In genomic region chr19:47697863-47698609, GRCh38 we compare ENCODE assay signal across 8 cellular contexts. TPM values are rescaled to one million over a fixed set of nuclear protein-coding genes. Genes with fewer than 3 reads are reported as not detected.
DNase-seq lines count a peak whose midpoint lies in the region; ATAC-seq and TF ChIP-seq lines count a peak whose summit lies in the region.

No MANE protein-coding gene starts in this region.

- DNase-seq in CD14-positive monocyte (ENCODE audit: low spot score) (peak; percentile 67), HCEC 1CT (peak; percentile 75), NCI-H82 (lab: John Stamatoyannopoulos, UW) (peak; percentile 89), endothelial cell (ENCODE audit: low spot score) (peak; percentile 81), mesendoderm (peak; percentile 97)
- DNase-seq in activated CD8-positive, alpha-beta T cell treated with anti-CD3 and anti-CD28 coated beads, Interleukin-2, amount 10 ng/mL, durations not matched to agents 7 days and 5 days: peak; percentile 65
- DNase-seq in stimulated activated CD8-positive, alpha-beta memory T cell treated with anti-CD3 and anti-CD28 coated beads, Interleukin-12 subunit alpha, Interleukin-12 subunit beta, amount 100 ng/mL, for 4 hours (ENCODE audit: low read depth): peak; percentile 33

- peaks cover 2% of the 10 kb centered on the region for H3K79me1 ChIP-seq in mesendoderm (ENCODE audit: low read length)

- H3K4me1 Mint-ChIP-seq in CD14-positive monocyte (peaks cover 5% of the 10 kb centered on the region), endothelial cell (ENCODE audit: unreplicated experiment) (peaks cover 2% of the 10 kb centered on the region)
- peaks cover 2% of the 10 kb centered on the region for H3K4me1 Mint-ChIP-seq in activated CD8-positive, alpha-beta T cell treated with anti-CD3 and anti-CD28 coated beads, Interleukin-2, amount 10 ng/mL, durations not matched to agents 7 days and 5 days (ENCODE audit: low read depth)

- TF ChIP-seq CTCF in CD14-positive monocyte (IDR thresholded peaks at IDR 0.05) (peak; percentile 92), endothelial cell (IDR thresholded peaks at IDR 0.05; ENCODE audit: unreplicated experiment) (peak; percentile 85)

- CTCF ChIA-PET in activated CD8-positive, alpha-beta T cell treated with anti-CD3 and anti-CD28 coated beads, Interleukin-2, amount 10 ng/mL, durations not matched to agents 7 days and 5 days (lab: Charles Lee): interaction anchor here (1.5 to 2.7 kb wide), 7 partner anchors 10 to 265 kb away, joined by 4 to 21 read pairs (median 9); partner anchors contain the start of gene EHD2

- H3K56ac ChIP-seq in mesendoderm (ENCODE audit: low read length): peak overlapping the region; percentile 54

- no peak overlapping the region for H4K8ac ChIP-seq in mesendoderm (ENCODE audit: low read depth, low read length)

- no peak overlapping the region for H3K9ac ChIP-seq in mesendoderm (ENCODE audit: low read length)

- H3K79me2 ChIP-seq in mesendoderm (ENCODE audit: control insufficient read depth, insufficient read depth, low read length): no peaks in the 10 kb centered on the region

- WGBS in mesendoderm (ENCODE audit: extremely low coverage, insufficient coverage, low lambda C conversion rate): no CpG with 5 or more reads among the region's 21 CpGs

- H3K4ac ChIP-seq in mesendoderm (ENCODE audit: low read depth, low read length): no peak overlapping the region

- H3K18ac ChIP-seq in mesendoderm (ENCODE audit: low read length): no peak overlapping the region

- H3K36me3 Mint-ChIP-seq in CD14-positive monocyte (peaks cover 36 to 69% of the 10 kb centered on the region in 2 donors), endothelial cell (ENCODE audit: low read depth, unreplicated experiment) (peaks cover 17% of the 10 kb centered on the region)
- H3K36me3 Mint-ChIP-seq in activated CD8-positive, alpha-beta T cell treated with anti-CD3 and anti-CD28 coated beads, Interleukin-2, amount 10 ng/mL, durations not matched to agents 7 days and 5 days (ENCODE audit: low read depth): peaks cover 15% of the 10 kb centered on the region

- no peak overlapping the region for H2BK15ac ChIP-seq in mesendoderm (replicated peaks; ENCODE audit: low read depth)

- no peak overlapping the region for H2BK5ac ChIP-seq in mesendoderm (ENCODE audit: low read length)

- H3K4me2 ChIP-seq in mesendoderm (ENCODE audit: low read length): no peak overlapping the region

- no peak overlapping the region for H4K5ac ChIP-seq in mesendoderm (ENCODE audit: low read length)

- H3K27ac Mint-ChIP-seq in CD14-positive monocyte (peak overlapping the region in 2 of 7 donors; percentile 64 to 78), endothelial cell (ENCODE audit: unreplicated experiment) (peak overlapping the region; percentile 18)
- H3K27ac Mint-ChIP-seq in activated CD8-positive, alpha-beta T cell treated with anti-CD3 and anti-CD28 coated beads, Interleukin-2, amount 10 ng/mL, durations not matched to agents 7 days and 5 days: no peak overlapping the region

- no peak overlapping the region for H2BK120ac ChIP-seq in mesendoderm (ENCODE audit: low read depth, low read length)

- no peak overlapping the region for H2AK5ac ChIP-seq in mesendoderm (ENCODE audit: low read length)

- H3K4me1 ChIP-seq in mesendoderm (ENCODE audit: control insufficient read depth, low read depth, low read length): no peaks in the 10 kb centered on the region

- peak; percentile 65 for ATAC-seq in activated CD8-positive, alpha-beta T cell treated with anti-CD3 and anti-CD28 coated beads, Interleukin-2, amount 10 ng/mL, durations not matched to agents 7 days and 5 days
- no peak for ATAC-seq in GM21381 (IDR thresholded peaks at IDR 0.05; ENCODE audit: unreplicated experiment)

- H3K27me3 ChIP-seq in mesendoderm (ENCODE audit: insufficient read depth, low read length, poor library complexity): no peaks in the 10 kb centered on the region

- peaks cover 8% of the 10 kb centered on the region for H3K36me3 ChIP-seq in mesendoderm (ENCODE audit: control insufficient read depth, insufficient read depth, low read length)

- H3K27ac ChIP-seq in mesendoderm (ENCODE audit: low read depth, low read length): peak overlapping the region; percentile 29

- POLR2A ChIA-PET in activated CD8-positive, alpha-beta T cell treated with anti-CD3 and anti-CD28 coated beads, Interleukin-2, amount 10 ng/mL, durations not matched to agents 7 days and 5 days (lab: Charles Lee): interaction anchor here (0.6 kb wide), 1 partner anchor 259 kb away, joined by 3 read pairs; no protein-coding TSS in a partner anchor

- no peak overlapping the region for H3K4me3 ChIP-seq in mesendoderm (ENCODE audit: low read length)

- no peaks in the 10 kb centered on the region for H3K27me3 Mint-ChIP-seq in CD14-positive monocyte (ENCODE audit: low read depth in 3 of 3)
- H3K27me3 Mint-ChIP-seq in activated CD8-positive, alpha-beta T cell treated with anti-CD3 and anti-CD28 coated beads, Interleukin-2, amount 10 ng/mL, durations not matched to agents 7 days and 5 days (ENCODE audit: low read depth): no peaks in the 10 kb centered on the region
- H3K27me3 Mint-ChIP-seq in endothelial cell (ENCODE audit: unreplicated experiment): peaks cover 5% of the 10 kb centered on the region

- H3K23ac ChIP-seq in mesendoderm (ENCODE audit: low read length): no peak overlapping the region

- H3K4me3 Mint-ChIP-seq in CD14-positive monocyte (no peak overlapping the region), endothelial cell (ENCODE audit: unreplicated experiment) (no peak overlapping the region)
- no peak overlapping the region for H3K4me3 Mint-ChIP-seq in activated CD8-positive, alpha-beta T cell treated with anti-CD3 and anti-CD28 coated beads, Interleukin-2, amount 10 ng/mL, durations not matched to agents 7 days and 5 days

- H3K9me3 Mint-ChIP-seq in CD14-positive monocyte (peaks cover 0 to 1% (median 0%) of the 10 kb centered on the region in 7 donors), endothelial cell (ENCODE audit: unreplicated experiment) (no peaks in the 10 kb centered on the region)
- no peaks in the 10 kb centered on the region for H3K9me3 Mint-ChIP-seq in activated CD8-positive, alpha-beta T cell treated with anti-CD3 and anti-CD28 coated beads, Interleukin-2, amount 10 ng/mL, durations not matched to agents 7 days and 5 days (ENCODE audit: insufficient read depth)

- intact Hi-C loops in CD14-positive monocyte (cut with micrococcal nuclease): loop anchor here (2.0 to 5.0 kb wide), 3 partner anchors 186 to 416 kb away; no protein-coding TSS in a partner anchor

RNA-seq across cellular contexts. Expression of gene EHD2, which starts 15.2 kb away (rescaled TPM):
- polyA plus RNA-seq in CD14-positive monocyte: not detected
- total RNA-seq in activated CD8-positive, alpha-beta T cell treated with anti-CD3 and anti-CD28 coated beads, Interleukin-2, amount 10 ng/mL, durations not matched to agents 7 days and 5 days: under 1 TPM in 1 of 2 experiments, not detected in 1; 0.34 TPM
- total RNA-seq in endothelial cell (ENCODE audit: unreplicated experiment): 81.5 TPM
- polyA plus RNA-seq in mesendoderm (2013, experiment 1 of 2): 7.1 TPM
- polyA plus RNA-seq in mesendoderm (2013, experiment 2 of 2): 7.0 TPM

RNA-seq across cellular contexts. Expression of gene NOP53, which starts 47.3 kb away (rescaled TPM):
- polyA plus RNA-seq in CD14-positive monocyte: 10 to 100 TPM; 47.5 to 70.4 TPM
- total RNA-seq in activated CD8-positive, alpha-beta T cell treated with anti-CD3 and anti-CD28 coated beads, Interleukin-2, amount 10 ng/mL, durations not matched to agents 7 days and 5 days: 100 to 1,000 TPM; 244 to 272 TPM
- 324 TPM for total RNA-seq in endothelial cell (ENCODE audit: unreplicated experiment)
- 291 TPM for polyA plus RNA-seq in mesendoderm (2013, experiment 1 of 2)
- polyA plus RNA-seq in mesendoderm (2013, experiment 2 of 2): 305 TPM

Comparison
In these comparisons a context has a peak if more than half of its experiments do, and no peak if none do; other contexts are left out.
1. DNase-seq: peak in every context shown above with its lines; median percentile 97 in mesendoderm; 89 in NCI-H82; 81 in endothelial cell; 75 in HCEC 1CT; 67 in CD14-positive monocyte; 65 in activated CD8-positive, alpha-beta T cell treated with anti-CD3 and anti-CD28 coated beads, Interleukin-2, amount 10 ng/mL, durations not matched to agents 7 days and 5 days; 33 in stimulated activated CD8-positive, alpha-beta memory T cell treated with anti-CD3 and anti-CD28 coated beads, Interleukin-12 subunit alpha, Interleukin-12 subunit beta, amount 100 ng/mL, for 4 hours.
2. RNA of gene EHD2, which starts 15.2 kb away (total RNA-seq): 81.5 TPM in endothelial cell (single experiment); 0.34 TPM in activated CD8-positive, alpha-beta T cell treated with anti-CD3 and anti-CD28 coated beads, Interleukin-2, amount 10 ng/mL, durations not matched to agents 7 days and 5 days; every median in the first group is over 10 times any median in the second.